Comparison of ENCODE assay signal across 8 cellular contexts in genomic region chr6:34115396-34116314, GRCh38. TPM values are rescaled to one million over a fixed set of nuclear protein-coding genes. Genes with fewer than 3 reads are reported as not detected.
DNase-seq lines count a peak whose midpoint lies in the region; ATAC-seq and TF ChIP-seq lines count a peak whose summit lies in the region.
"Had no signal": no experiment of that assay in that cellular context is flagged by ENCODE, and none has a peak within 500 bp of the region (broad histone marks: within the 10 kb centered on the region; RNA-seq: fewer than 3 reads in every experiment).

No MANE protein-coding gene starts in this region.

- no peaks in the 10 kb centered on the region for H3K36me3 Mint-ChIP-seq in brain
- no peaks in the 10 kb centered on the region for H3K36me3 Mint-ChIP-seq in naive thymus-derived CD8-positive, alpha-beta T cell
- H3K36me3 Mint-ChIP-seq in T-helper 2 cell treated with Interferon-gamma antibody and Interleukin-4, amounts not matched to agents 5 μg/mL and 100 μg/mL, for 36 hours (ENCODE audit: low read depth) = no peaks in the 10 kb centered on the region

- H3K4me3 Mint-ChIP-seq in brain = peak overlapping the region in 1 of 5 experiments; percentile 74
- H3K4me3 Mint-ChIP-seq in naive thymus-derived CD8-positive, alpha-beta T cell = no peak overlapping the region
- no peak overlapping the region for H3K4me3 Mint-ChIP-seq in T-helper 2 cell treated with Interferon-gamma antibody and Interleukin-4, amounts not matched to agents 5 μg/mL and 100 μg/mL, for 36 hours

- H3K27ac Mint-ChIP-seq in brain = peak overlapping the region in 4 of 5 experiments; percentile 29 to 95 (median 39)
- H3K27ac Mint-ChIP-seq in naive thymus-derived CD8-positive, alpha-beta T cell = no peak overlapping the region
- H3K27ac Mint-ChIP-seq in T-helper 2 cell treated with Interferon-gamma antibody and Interleukin-4, amounts not matched to agents 5 μg/mL and 100 μg/mL, for 36 hours = no peak overlapping the region

- DNase-seq in GM10266 (ENCODE audit: extremely low spot score) (peak; percentile 44), KBM-7 (peak; percentile 36)
- DNase-seq in naive thymus-derived CD8-positive, alpha-beta T cell = peak in 6 of 10 donors; percentile 5 to 45 (median 20)
- no peak for DNase-seq in T-helper 2 cell treated with Interferon-gamma antibody and Interleukin-4, amounts not matched to agents 5 μg/mL and 100 μg/mL, for 36 hours (ENCODE audit: low spot score)

- no peak for ATAC-seq in naive thymus-derived CD8-positive, alpha-beta T cell
- no peak for ATAC-seq in HG02588 (IDR thresholded peaks at IDR 0.05; ENCODE audit: unreplicated experiment)
- ATAC-seq in HG02970 (IDR thresholded peaks at IDR 0.05; ENCODE audit: low FRiP score, unreplicated experiment) = no peak

- peaks cover 0 to 6% (median 0%) of the 10 kb centered on the region in 5 experiments for H3K9me3 Mint-ChIP-seq in brain
- H3K9me3 Mint-ChIP-seq in naive thymus-derived CD8-positive, alpha-beta T cell = peaks cover 0 to 3% (median 0%) of the 10 kb centered on the region in 9 donors
- no peaks in the 10 kb centered on the region for H3K9me3 Mint-ChIP-seq in T-helper 2 cell treated with Interferon-gamma antibody and Interleukin-4, amounts not matched to agents 5 μg/mL and 100 μg/mL, for 36 hours

- POLR2A ChIA-PET in naive thymus-derived CD8-positive, alpha-beta T cell (lab: Charles Lee) = no interaction called here

- peaks cover 39% of the 10 kb centered on the region for H3K4me1 Mint-ChIP-seq in brain
- peaks cover 0 to 1% (median 0%) of the 10 kb centered on the region in 4 donors for H3K4me1 Mint-ChIP-seq in naive thymus-derived CD8-positive, alpha-beta T cell
- H3K4me1 Mint-ChIP-seq in T-helper 2 cell treated with Interferon-gamma antibody and Interleukin-4, amounts not matched to agents 5 μg/mL and 100 μg/mL, for 36 hours (ENCODE audit: low read depth) = no peaks in the 10 kb centered on the region

- no peak for TF ChIP-seq CTCF in GM10266 (IDR thresholded peaks at IDR 0.05; ENCODE audit: control insufficient read depth, insufficient read depth, low read depth, missing control alignments)
- TF ChIP-seq CTCF in brain (conservative IDR thresholded peaks at IDR 0.05) = no peak

- in situ Hi-C loops in KBM-7 (cut with MboI; ENCODE audit: low pct_unique_long_range_greater_than_20kb, low sequenced_read_pairs) = no loop called here

- peaks cover 24% of the 10 kb centered on the region for H3K27me3 Mint-ChIP-seq in brain
- peaks cover 13 to 36% (median 26%) of the 10 kb centered on the region in 5 donors for H3K27me3 Mint-ChIP-seq in naive thymus-derived CD8-positive, alpha-beta T cell
- no peaks in the 10 kb centered on the region for H3K27me3 Mint-ChIP-seq in T-helper 2 cell treated with Interferon-gamma antibody and Interleukin-4, amounts not matched to agents 5 μg/mL and 100 μg/mL, for 36 hours (ENCODE audit: low read depth)

RNA-seq across cellular contexts. Expression of gene GRM4, which starts 30.2 kb away (rescaled TPM):
- polyA plus RNA-seq in brain (ENCODE audit: insufficient read depth, low read depth, low replicate concordance) = 0.92 TPM
- not detected for total RNA-seq in naive thymus-derived CD8-positive, alpha-beta T cell
- not detected for polyA plus RNA-seq in naive thymus-derived CD8-positive, alpha-beta T cell
- total RNA-seq: HT-29 had no signal

Comparison
In these comparisons a context has a peak if more than half of its experiments do, and no peak if none do; other contexts are left out.
1. H3K27ac Mint-ChIP-seq: peak in brain (4 of 5); none in naive thymus-derived CD8-positive, alpha-beta T cell (0 of 10) and T-helper 2 cell treated with Interferon-gamma antibody and Interleukin-4, amounts not matched to agents 5 μg/mL and 100 μg/mL, for 36 hours (single experiment).